ENCODE assay signal across 19 cellular contexts in genomic region chr12:57904426-57904825, GRCh38. TPM values are rescaled to one million over a fixed set of nuclear protein-coding genes. Genes with fewer than 3 reads are reported as not detected.
DNase-seq lines count a peak whose midpoint lies in the region; ATAC-seq and TF ChIP-seq lines count a peak whose summit lies in the region.
"Had no signal": no experiment of that assay in that cellular context is flagged by ENCODE, and none has a peak within 500 bp of the region (broad histone marks: within the 10 kb centered on the region; RNA-seq: fewer than 3 reads in every experiment).

No MANE protein-coding gene starts in this region.

- peaks cover 8% of the 10 kb centered on the region for H3K4me1 ChIP-seq in DND-41 (ENCODE audit: insufficient read depth, low read length)
- peaks cover 0 to 7% of the 10 kb centered on the region in 2 experiments; a peak in 2 of 4 replicates for H3K4me1 ChIP-seq in HCT116 (ENCODE audit: control insufficient read depth in 1 of 2, insufficient read depth in 2 of 2, low read length in 2 of 2)
- peaks cover 16% of the 10 kb centered on the region for H3K4me1 ChIP-seq in OCI-LY7 (ENCODE audit: insufficient read depth, low read length, poor library complexity, severe bottlenecking)
- peaks cover 0 to 16% (median 5%) of the 10 kb centered on the region in 12 donors for H3K4me1 ChIP-seq in heart left ventricle
- H3K4me1 ChIP-seq: A549, BE2C had no signal

- H4K20me1 ChIP-seq in DND-41 (ENCODE audit: insufficient read depth, low read length) (no peaks in the 10 kb centered on the region), HCT116 (ENCODE audit: insufficient read depth) (no peaks in the 10 kb centered on the region), OCI-LY7 (ENCODE audit: insufficient read depth, low read length) (no peaks in the 10 kb centered on the region)
- H4K20me1 ChIP-seq: BLaER1 treated with 17β-estradiol and CSF1 and Interleukin-3, amounts not matched to agents 10 nM and 100 nM had no signal

- 78 to 85% (median 82%) methylated on average over 4 of the region's 4 CpGs for WGBS in heart left ventricle, 4 donors

- H3K9me2 ChIP-seq in HCT116 (ENCODE audit: insufficient read depth) (no peaks in the 10 kb centered on the region), OCI-LY7 (ENCODE audit: insufficient read depth, low read length) (no peaks in the 10 kb centered on the region)

- TF ChIP-seq RAD21 in HCT116 (IDR thresholded peaks at IDR 0.05; ENCODE audit: low read depth), result no peak

- POLR2A ChIA-PET in HCT116 (lab: Charles Lee) (no interaction called here), OCI-LY7 (lab: Charles Lee) (interaction anchor here (0.6 to 4.4 kb wide), 8 partner anchors 9 to 309 kb away, joined by 3 to 17 read pairs (median 4); no protein-coding TSS in a partner anchor)

- no peak for TF ChIP-seq CTCF in DND-41 (IDR thresholded peaks at IDR 0.05; ENCODE audit: borderline replicate concordance, extremely low read depth, low read length, poor library complexity, severe bottlenecking)
- TF ChIP-seq CTCF in HCT116 (IDR thresholded peaks at IDR 0.05 in 2 of 3, conservative IDR thresholded peaks at IDR 0.05 in 1 of 3; ENCODE audit: borderline replicate concordance in 1 of 3, insufficient read depth in 1 of 3, low read depth in 2 of 3, low read length in 2 of 3), result no peak
- TF ChIP-seq CTCF in OCI-LY7 (conservative IDR thresholded peaks at IDR 0.05; ENCODE audit: low read length), result no peak
- TF ChIP-seq CTCF in VCaP (conservative IDR thresholded peaks at IDR 0.05), result no peak
- TF ChIP-seq CTCF in heart left ventricle (IDR thresholded peaks at IDR 0.05), result no peak

- no peak overlapping the region for H3K4me2 ChIP-seq in DND-41 (ENCODE audit: insufficient read depth, low read length)
- H3K4me2 ChIP-seq in HCT116 (ENCODE audit: low read length), result no peak overlapping the region
- H3K4me2 ChIP-seq in OCI-LY7 (ENCODE audit: low read length), result no peak overlapping the region

- no TSS peak for BruUV-seq in HCT116 (replicated peaks; lab: Mats Ljungman, UMichigan)
- no TSS peak for BruUV-seq in OCI-LY7 (replicated peaks; lab: Mats Ljungman, UMichigan)

- CTCF ChIA-PET in HCT116 (lab: Charles Lee), result interaction anchor here (0.9 to 2.5 kb wide), 3 partner anchors 11 to 101 kb away, joined by 3 to 7 read pairs (median 6); no protein-coding TSS in a partner anchor
- CTCF ChIA-PET in OCI-LY7 (lab: Charles Lee; ENCODE audit: unreplicated experiment), result interaction anchor here (0.5 to 3.4 kb wide), 2 partner anchors 10 to 100 kb away, joined by 3 to 16 read pairs; no protein-coding TSS in a partner anchor

- ATAC-seq in DND-41 (ENCODE audit: insufficient read depth, low read depth) (no peak), HCT116 (no peak), heart left ventricle (no peak)

- RAD21 ChIA-PET in HCT116 (lab: Charles Lee; ENCODE audit: low non-redundant PET in 1 of 2, low total read pairs in 2 of 2, uncharacterized antibody in 2 of 2, unreplicated experiment in 2 of 2), result no interaction called here

- H3K4me3 ChIP-seq in DND-41 (ENCODE audit: low read depth in 1 of 2, low read length in 2 of 2) (no peak overlapping the region), HCT116 (replicated peaks in 1 of 2; ENCODE audit: low read depth in 1 of 2, low read length in 2 of 2) (no peak overlapping the region), OCI-LY7 (ENCODE audit: low read depth, low read length, poor library complexity, severe bottlenecking) (no peak overlapping the region), heart left ventricle (no peak overlapping the region)
- H3K4me3 ChIP-seq: A549; BLaER1 treated with 17β-estradiol and CSF1 and Interleukin-3, amounts not matched to agents 10 nM and 100 nM had no signal

- TF ChIP-seq POLR2A in HCT116 (IDR thresholded peaks at IDR 0.05; ENCODE audit: borderline replicate concordance, extremely low read depth, insufficient read depth, insufficient read length) (no peak), heart left ventricle (IDR thresholded peaks at IDR 0.05) (no peak)

- H3K79me2 ChIP-seq in DND-41 (ENCODE audit: insufficient read depth, low read length) (no peaks in the 10 kb centered on the region), HCT116 (ENCODE audit: insufficient read depth, low read length) (no peaks in the 10 kb centered on the region), OCI-LY7 (ENCODE audit: insufficient read depth, low read depth, low read length) (no peaks in the 10 kb centered on the region)

- intact Hi-C loops in HCT116 (cut with micrococcal nuclease), result no loop called here
- intact Hi-C loops in OCI-LY7 (cut with micrococcal nuclease; ENCODE audit: unreplicated experiment), result no loop called here
- intact Hi-C loops in heart left ventricle (cut with DNase I), result loop anchor here in 4 of 10 donors (2.0 to 10.0 kb wide), 3 partner anchors 100 to 320 kb away; no protein-coding TSS in a partner anchor

- DNase-seq in DND-41 (no peak), HCT116 (ENCODE audit: low read depth, low spot score) (no peak), OCI-LY7 (ENCODE audit: low spot score) (peak; percentile 13), heart left ventricle (no peak), EL (no peak), DMS114 treated with DMSO at 0.1 percent for 48 hours (lab: John Stamatoyannopoulos, UW; ENCODE audit: unreplicated experiment) (no peak)
- DNase-seq: 8988T; ACHN; AML-193; BE2C; CD4-positive, alpha-beta T cell; CD8-positive, alpha-beta memory T cell; DMS79; GM23248; H9; HFFc6 had no signal

- H3K9ac ChIP-seq in DND-41 (ENCODE audit: low read depth, low read length), result no peak overlapping the region
- no peak overlapping the region for H3K9ac ChIP-seq in HCT116 (ENCODE audit: low read length)
- H3K9ac ChIP-seq: BLaER1 treated with 17β-estradiol and CSF1 and Interleukin-3, amounts not matched to agents 10 nM and 100 nM had no signal

- H3K9me3 ChIP-seq in DND-41 (ENCODE audit: insufficient read depth, low read length, severe bottlenecking), result no peaks in the 10 kb centered on the region
- no peaks in the 10 kb centered on the region for H3K9me3 ChIP-seq in HCT116 (ENCODE audit: control insufficient read depth in 1 of 2, insufficient read depth in 1 of 2, low read depth in 1 of 2, low read length in 2 of 2)
- no peaks in the 10 kb centered on the region for H3K9me3 ChIP-seq in OCI-LY7 (ENCODE audit: low read length)
- H3K9me3 ChIP-seq in heart left ventricle, result no peaks in the 10 kb centered on the region
- H3K9me3 ChIP-seq: A549; BE2C; BLaER1 treated with 17β-estradiol and CSF1 and Interleukin-3, amounts not matched to agents 10 nM and 100 nM had no signal

- H3K36me3 ChIP-seq in DND-41 (ENCODE audit: insufficient read depth, low read length), result no peaks in the 10 kb centered on the region
- no peaks in the 10 kb centered on the region for H3K36me3 ChIP-seq in HCT116 (ENCODE audit: control insufficient read depth in 1 of 2, insufficient read depth in 2 of 2, low read length in 2 of 2)
- no peaks in the 10 kb centered on the region for H3K36me3 ChIP-seq in OCI-LY7 (ENCODE audit: insufficient read depth, low read length)
- H3K36me3 ChIP-seq in heart left ventricle, result no peaks in the 10 kb centered on the region
- H3K36me3 ChIP-seq: BE2C; BLaER1 treated with 17β-estradiol and CSF1 and Interleukin-3, amounts not matched to agents 10 nM and 100 nM had no signal

- H3K27ac ChIP-seq in DND-41 (ENCODE audit: low read length), result no peak overlapping the region
- H3K27ac ChIP-seq in HCT116 (ENCODE audit: low read depth, low read length), result no peak overlapping the region
- H3K27ac ChIP-seq in OCI-LY7 (ENCODE audit: low read depth, low read length, poor library complexity, severe bottlenecking), result no peak overlapping the region
- H3K27ac ChIP-seq in VCaP, result peak overlapping the region; percentile 78
- H3K27ac ChIP-seq in heart left ventricle, result no peak overlapping the region
- H3K27ac ChIP-seq: BLaER1 treated with 17β-estradiol and CSF1 and Interleukin-3, amounts not matched to agents 10 nM and 100 nM; GM23248 had no signal

- H3K27me3 ChIP-seq in DND-41 (ENCODE audit: insufficient read depth, low read length, poor library complexity), result peaks cover 9% of the 10 kb centered on the region
- H3K27me3 ChIP-seq in HCT116 (ENCODE audit: insufficient read depth, low read length), result no peaks in the 10 kb centered on the region
- H3K27me3 ChIP-seq in heart left ventricle, result peaks cover 0 to 2% (median 0%) of the 10 kb centered on the region in 9 donors
- H3K27me3 ChIP-seq: BE2C had no signal

- H2AFZ ChIP-seq in DND-41 (ENCODE audit: low read depth, low read length) (peak overlapping the region; percentile 28; the same call in 1 of the 2 replicates), HCT116 (ENCODE audit: low read depth, low read length, poor library complexity, severe bottlenecking) (peak overlapping the region; percentile 10), OCI-LY7 (ENCODE audit: low read length) (0 out of 2 replicates have a peak overlapping the region, but pooled peaks have one; percentile 7)

TF ChIP-seq in HCT116, 20 proteins besides CTCF, POLR2A, EP300 and RAD21 (continues in another document):
- TF ChIP-seq SRF (IDR thresholded peaks at IDR 0.05; ENCODE audit: low read depth) (no peak), JUND (IDR thresholded peaks at IDR 0.05) (no peak), SP1 (IDR thresholded peaks at IDR 0.05; ENCODE audit: low read depth) (no peak), TCF7L2 (IDR thresholded peaks at IDR 0.05; ENCODE audit: borderline replicate concordance, extremely low read depth, insufficient read depth, insufficient read length) (no peak), SIN3A (IDR thresholded peaks at IDR 0.05; ENCODE audit: low read depth) (no peak), MAX (IDR thresholded peaks at IDR 0.05) (no peak), EZH2 (IDR thresholded peaks at IDR 0.05) (no peak), POLR2AphosphoS5 (IDR thresholded peaks at IDR 0.05; ENCODE audit: low read depth, low read length) (no peak), ZFX (IDR thresholded peaks at IDR 0.05) (no peak)

RNA-seq across cellular contexts. Expression of gene ATP23, which starts 36.9 kb away (rescaled TPM):
- total RNA-seq in HCT116 (2021; ENCODE audit: unreplicated experiment) (9.1 TPM), OCI-LY7 (2022) (27.5 and 31.7 TPM in 2 replicates), heart left ventricle (1 to 10 TPM; 1.8 to 7.4 (median 5.3) TPM)
- polyA plus RNA-seq in HCT116 (2012), result 9.6 and 10.1 TPM in 2 replicates
- total RNA-seq in OCI-LY7 (2014; rRNA removed; shearing (Covaris generic)), result 42.9 and 51.3 TPM in 2 replicates
- 10 to 100 TPM in 1 of 2 donors, 1 to 10 TPM in 1; 8.1 to 10.4 TPM for polyA plus RNA-seq in heart left ventricle

RNA-seq across cellular contexts. Expression of gene CTDSP2, which starts 57.9 kb away (rescaled TPM):
- total RNA-seq in HCT116 (2021; ENCODE audit: unreplicated experiment) (82.7 TPM), OCI-LY7 (2022) (118 and 145 TPM in 2 replicates), heart left ventricle (100 to 1,000 TPM in 3 of 9 donors, 10 to 100 TPM in 6; 69.9 to 191 (median 89.3) TPM)
- 75.8 and 86.4 TPM in 2 replicates for polyA plus RNA-seq in HCT116 (2012)
- total RNA-seq in OCI-LY7 (2014; rRNA removed; shearing (Covaris generic)), result 38.8 and 44.2 TPM in 2 replicates
- polyA plus RNA-seq in heart left ventricle, result 10 to 100 TPM; 28.0 to 68.4 TPM
